In the genomic region with DNA sequence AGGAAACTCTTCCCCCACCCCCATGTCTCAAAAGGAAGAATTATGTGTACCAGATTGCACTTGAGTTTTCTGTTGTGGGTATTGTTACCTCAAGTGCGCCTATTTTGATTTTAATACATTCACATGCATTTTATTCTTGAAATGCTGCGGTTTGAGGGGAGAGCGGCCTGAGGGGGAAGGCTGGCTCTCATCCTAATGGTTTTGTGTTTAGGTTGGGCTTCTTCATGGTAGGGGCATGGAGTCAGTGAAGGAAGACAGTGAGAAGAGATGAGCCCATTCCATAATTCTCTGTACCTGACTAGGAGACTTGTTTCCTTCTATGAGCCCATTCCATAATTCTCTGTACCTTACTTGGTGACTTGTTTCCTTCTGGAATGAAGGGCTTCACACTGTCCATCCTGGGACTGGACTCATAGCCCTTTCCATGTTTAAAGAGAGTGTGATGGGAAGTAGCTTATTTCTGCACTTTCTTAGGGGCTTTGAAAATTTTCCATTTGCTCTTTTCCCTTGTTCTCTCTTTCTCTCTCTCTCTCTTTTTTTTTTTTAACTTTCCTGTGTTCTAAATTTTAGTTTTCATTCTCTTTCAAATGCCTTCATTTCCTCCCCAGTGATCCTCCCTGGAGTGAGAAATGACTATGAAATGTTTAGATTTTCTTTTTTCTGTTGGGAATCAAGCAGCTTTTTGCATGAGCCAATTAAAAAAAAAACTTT, we compare ENCODE assay signal across 10 cellular contexts. TPM values are rescaled to one million over a fixed set of nuclear protein-coding genes. Genes with fewer than 3 reads are reported as not detected.
A peak's percentile ranks its signal among the peaks of the same experiment; 100 is the strongest.
DNase-seq lines count a peak whose midpoint lies in the region; ATAC-seq and TF ChIP-seq lines count a peak whose summit lies in the region.
"Had no signal": no experiment of that assay in that cellular context is flagged by ENCODE, and none has a peak within 500 bp of the region (broad histone marks: within the 10 kb centered on the region; RNA-seq: fewer than 3 reads in every experiment).

No MANE protein-coding gene starts in this region.

- 29% methylated on average over 3 of the region's 3 CpGs for WGBS in hepatocyte (ENCODE audit: low lambda C conversion rate, missing lambda C conversion rate)
- 54 to 69% (median 60%) methylated on average over 3 of the region's 3 CpGs for WGBS in stomach, 5 donors

- H3K4me3 Mint-ChIP-seq in activated CD8-positive, alpha-beta memory T cell treated with anti-CD3 and anti-CD28 coated beads, Interleukin-2, amount 10 ng/mL, durations not matched to agents 7 days and 5 days, result peak overlapping the region; percentile 92

- no peak overlapping the region for H3K27ac Mint-ChIP-seq in activated CD8-positive, alpha-beta memory T cell treated with anti-CD3 and anti-CD28 coated beads, Interleukin-2, amount 10 ng/mL, durations not matched to agents 7 days and 5 days

- no peak for TF ChIP-seq POLR2A in stomach (IDR thresholded peaks at IDR 0.05)

- DNase-seq in activated CD8-positive, alpha-beta memory T cell treated with anti-CD3 and anti-CD28 coated beads, Interleukin-2, amount 10 ng/mL, durations not matched to agents 7 days and 5 days, result no peak
- no peak for DNase-seq in activated CD8-positive, alpha-beta memory T cell treated with anti-CD3 and anti-CD28 coated beads for 24 hours
- DNase-seq in WERI-Rb-1 (no peak), hepatocyte (ENCODE audit: low spot score) (no peak), stomach (no peak), left lung (no peak), NCI-H2196 (lab: John Stamatoyannopoulos, UW; ENCODE audit: unreplicated experiment) (no peak)
- DNase-seq: NCI-H1930; stimulated activated naive CD4-positive, alpha-beta T cell treated with Interleukin-2 at 50 U/mL for 16 hours had no signal

- H3K36me3 ChIP-seq in WERI-Rb-1 (no peaks in the 10 kb centered on the region), hepatocyte (replicated peaks; ENCODE audit: insufficient read depth, low read depth) (no peaks in the 10 kb centered on the region), stomach (no peaks in the 10 kb centered on the region), left lung (no peaks in the 10 kb centered on the region)

- H3K27me3 ChIP-seq in WERI-Rb-1 (ENCODE audit: insufficient read depth, low read depth, severe bottlenecking) (peaks cover 4% of the 10 kb centered on the region), hepatocyte (peaks cover 10% of the 10 kb centered on the region), stomach (peaks cover 0 to 32% (median 0%) of the 10 kb centered on the region in 3 donors), left lung (peaks cover 5 to 43% of the 10 kb centered on the region in 2 donors)

- H3K36me3 Mint-ChIP-seq in activated CD8-positive, alpha-beta memory T cell treated with anti-CD3 and anti-CD28 coated beads, Interleukin-2, amount 10 ng/mL, durations not matched to agents 7 days and 5 days, result peaks cover 36% of the 10 kb centered on the region

- H3K27me3 Mint-ChIP-seq in activated CD8-positive, alpha-beta memory T cell treated with anti-CD3 and anti-CD28 coated beads, Interleukin-2, amount 10 ng/mL, durations not matched to agents 7 days and 5 days, result peaks cover 19% of the 10 kb centered on the region

- TF ChIP-seq CTCF in WERI-Rb-1 (IDR thresholded peaks at IDR 0.05; ENCODE audit: low read depth, low read length) (no peak), hepatocyte (IDR thresholded peaks at IDR 0.05; ENCODE audit: poor library complexity) (no peak), stomach (IDR thresholded peaks at IDR 0.05) (no peak), left lung (IDR thresholded peaks at IDR 0.05) (no peak)

- H3K9me3 ChIP-seq in WERI-Rb-1 (ENCODE audit: severe bottlenecking), result no peaks in the 10 kb centered on the region
- no peaks in the 10 kb centered on the region for H3K9me3 ChIP-seq in hepatocyte (ENCODE audit: low read depth)
- H3K9me3 ChIP-seq in stomach, result no peaks in the 10 kb centered on the region
- no peaks in the 10 kb centered on the region for H3K9me3 ChIP-seq in left lung

- H3K79me2 ChIP-seq in hepatocyte, result peaks cover 50% of the 10 kb centered on the region

- intact Hi-C loops in stomach (cut with DNase I; ENCODE audit: low total_unique reads) (no loop called here), left lung (cut with DNase I) (no loop called here)

- H3K9me2 ChIP-seq in hepatocyte (replicated peaks; ENCODE audit: insufficient read depth), result no peaks in the 10 kb centered on the region

- H3K4me1 Mint-ChIP-seq in activated CD8-positive, alpha-beta memory T cell treated with anti-CD3 and anti-CD28 coated beads, Interleukin-2, amount 10 ng/mL, durations not matched to agents 7 days and 5 days, result peaks cover 39% of the 10 kb centered on the region

- no peaks in the 10 kb centered on the region for H3K9me3 Mint-ChIP-seq in activated CD8-positive, alpha-beta memory T cell treated with anti-CD3 and anti-CD28 coated beads, Interleukin-2, amount 10 ng/mL, durations not matched to agents 7 days and 5 days (ENCODE audit: low read depth)

- H3K4me2 ChIP-seq in hepatocyte, result peak overlapping the region; percentile 98

- no peak for TF ChIP-seq EP300 in stomach (IDR thresholded peaks at IDR 0.05)

- peak overlapping the region; percentile 89 for H2AFZ ChIP-seq in hepatocyte

- H3K4me1 ChIP-seq in hepatocyte (ENCODE audit: insufficient read depth), result peaks cover 4% of the 10 kb centered on the region
- peaks cover 13 to 66% (median 48%) of the 10 kb centered on the region in 4 donors for H3K4me1 ChIP-seq in stomach
- H3K4me1 ChIP-seq in left lung, result peaks cover 3 to 25% of the 10 kb centered on the region in 2 donors

- CTCF ChIA-PET in activated CD8-positive, alpha-beta memory T cell treated with anti-CD3 and anti-CD28 coated beads, Interleukin-2, amount 10 ng/mL, durations not matched to agents 7 days and 5 days (lab: Charles Lee), result interaction anchor here (0.7 kb wide), 1 partner anchor 55 kb away, joined by 3 read pairs; no protein-coding TSS in a partner anchor

- no peaks in the 10 kb centered on the region for H4K20me1 ChIP-seq in hepatocyte (ENCODE audit: insufficient read depth, poor library complexity, severe bottlenecking)

- ATAC-seq in activated CD8-positive, alpha-beta memory T cell treated with anti-CD3 and anti-CD28 coated beads, Interleukin-2, amount 10 ng/mL, durations not matched to agents 7 days and 5 days, result no peak
- ATAC-seq in HG02678 (IDR thresholded peaks at IDR 0.05; ENCODE audit: unreplicated experiment), result no peak
- ATAC-seq in left lung, result no peak

- H3K27ac ChIP-seq in WERI-Rb-1 (no peak overlapping the region), hepatocyte (peak overlapping the region; percentile 78), stomach (peak overlapping the region; percentile 77 to 93 (median 89)), left lung (no peak overlapping the region)

- H3K4me3 ChIP-seq in WERI-Rb-1 (ENCODE audit: low read depth, low read length) (peak overlapping the region; percentile 54), hepatocyte (no peak overlapping the region), stomach (peak overlapping the region; percentile 71 to 88 (median 84)), left lung (no peak overlapping the region)

RNA-seq across cellular contexts. Expression of a gene that starts 1.9 kb away (rescaled TPM):
- 10 to 100 TPM; 51.5 to 60.5 TPM for total RNA-seq in activated CD8-positive, alpha-beta memory T cell treated with anti-CD3 and anti-CD28 coated beads, Interleukin-2, amount 10 ng/mL, durations not matched to agents 7 days and 5 days
- total RNA-seq in hepatocyte (76.1 and 82.7 TPM in 2 replicates), stomach (100 to 1,000 TPM in 2 of 5 donors, 10 to 100 TPM in 3; 26.8 to 108 (median 74.7) TPM), left lung (1 to 10 TPM; 3.3 to 8.7 TPM)
- polyA plus RNA-seq in hepatocyte (50.5 and 61.5 TPM in 2 replicates), stomach (10 to 100 TPM in 2 of 3 donors, 1 to 10 TPM in 1; 9.4 to 15.0 (median 11.1) TPM)

Comparison
In these comparisons a context has a peak if more than half of its experiments do, and no peak if none do; other contexts are left out.
1. H3K27ac ChIP-seq: peak in hepatocyte (single experiment) and stomach (5 of 5); none in WERI-Rb-1 (single experiment) and left lung (0 of 2).
2. H3K4me3 ChIP-seq: peak in WERI-Rb-1 (single experiment) and stomach (4 of 4); none in hepatocyte (single experiment) and left lung (0 of 2).